16 cellular contexts compared by ENCODE assay signal in the genomic region with DNA sequence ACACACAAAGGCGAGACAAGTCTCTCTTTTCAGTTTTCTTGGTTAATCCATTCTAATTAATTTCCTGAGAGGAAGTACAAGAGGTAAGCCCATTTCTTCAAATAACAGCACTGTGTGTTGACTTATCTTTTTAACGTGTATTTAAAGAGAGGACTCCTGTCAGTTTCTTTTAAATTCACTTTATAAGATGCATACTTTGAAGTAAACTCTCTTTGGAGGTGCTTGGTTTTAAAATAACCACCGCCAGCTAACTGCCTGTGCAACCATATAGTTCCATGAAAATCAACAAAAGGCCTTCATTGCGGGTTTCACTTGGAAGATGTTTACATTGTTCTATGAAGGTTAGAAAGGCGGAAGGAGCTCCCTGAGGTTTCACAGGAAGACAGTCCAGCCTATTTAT. TPM values are rescaled to one million over a fixed set of nuclear protein-coding genes. Genes with fewer than 3 reads are reported as not detected.
DNase-seq lines count a peak whose midpoint lies in the region; TF ChIP-seq lines count a peak whose summit lies in the region.
"Had no signal": no experiment of that assay in that cellular context is flagged by ENCODE, and none has a peak within 500 bp of the region (broad histone marks: within the 10 kb centered on the region; RNA-seq: fewer than 3 reads in every experiment).

No MANE protein-coding gene starts in this region.

- no peaks in the 10 kb centered on the region for H3K79me2 ChIP-seq in GM23248 (ENCODE audit: insufficient read depth)

- H3K9me3 ChIP-seq in A673 (ENCODE audit: low read depth, low read length, poor library complexity, severe bottlenecking) (no peaks in the 10 kb centered on the region), GM23248 (ENCODE audit: low read depth) (no peaks in the 10 kb centered on the region), Peyer's patch (no peaks in the 10 kb centered on the region)
- H3K9me3 ChIP-seq: adrenal gland, psoas muscle had no signal

- POLR2A ChIA-PET in A673 (lab: Charles Lee; ENCODE audit: low non-redundant PET): no interaction called here
- POLR2A ChIA-PET in activated CD4-positive, alpha-beta memory T cell treated with anti-CD3 and anti-CD28 coated beads, Interleukin-2, amount 10 ng/mL, durations not matched to agents 7 days and 5 days (lab: Charles Lee): interaction anchor here (1.0 to 8.4 kb wide), 7 partner anchors 12 to 143 kb away, joined by 3 to 170 read pairs (median 4); a partner anchor contains a TSS

- no peaks in the 10 kb centered on the region for H3K9me3 Mint-ChIP-seq in activated CD4-positive, alpha-beta memory T cell treated with anti-CD3 and anti-CD28 coated beads, Interleukin-2, amount 10 ng/mL, durations not matched to agents 7 days and 5 days
- no peaks in the 10 kb centered on the region for H3K9me3 Mint-ChIP-seq in mesothelial cell of epicardium
- H3K9me3 Mint-ChIP-seq: memory B cell had no signal

- H3K27me3 Mint-ChIP-seq in activated CD4-positive, alpha-beta memory T cell treated with anti-CD3 and anti-CD28 coated beads, Interleukin-2, amount 10 ng/mL, durations not matched to agents 7 days and 5 days: no peaks in the 10 kb centered on the region
- H3K27me3 Mint-ChIP-seq in mesothelial cell of epicardium (ENCODE audit: low read depth): no peaks in the 10 kb centered on the region
- H3K27me3 Mint-ChIP-seq: memory B cell had no signal

- no peaks in the 10 kb centered on the region for H3F3A ChIP-seq in GM23248 (ENCODE audit: insufficient read depth)

- H3K36me3 ChIP-seq in A673 (ENCODE audit: insufficient read depth, low read length, poor library complexity, severe bottlenecking): no peaks in the 10 kb centered on the region
- H3K36me3 ChIP-seq in GM23248 (ENCODE audit: low read depth): no peaks in the 10 kb centered on the region
- H3K36me3 ChIP-seq in Peyer's patch: no peaks in the 10 kb centered on the region
- H3K36me3 ChIP-seq: adrenal gland had no signal

- in situ Hi-C loops in GM23248 (cut with MboI): no loop called here

- WGBS in GM23248 (ENCODE audit: low coverage in 1 of 2, low lambda C conversion rate in 2 of 2, missing lambda C conversion rate in 2 of 2), 2 experiments: 75 to 79% methylated on average over 5 of the region's 5 CpGs

- H3K36me3 Mint-ChIP-seq in activated CD4-positive, alpha-beta memory T cell treated with anti-CD3 and anti-CD28 coated beads, Interleukin-2, amount 10 ng/mL, durations not matched to agents 7 days and 5 days (ENCODE audit: low read depth): no peaks in the 10 kb centered on the region
- H3K36me3 Mint-ChIP-seq in mesothelial cell of epicardium: no peaks in the 10 kb centered on the region
- H3K36me3 Mint-ChIP-seq: memory B cell had no signal

- no peak overlapping the region for H3K4me2 ChIP-seq in GM23248 (ENCODE audit: unreplicated experiment)

- H3K9me2 ChIP-seq in GM23248 (ENCODE audit: insufficient read depth): no peaks in the 10 kb centered on the region

- H3K4me1 ChIP-seq in A673 (ENCODE audit: insufficient read depth, low read length, poor library complexity, severe bottlenecking) (peaks cover 17% of the 10 kb centered on the region), GM23248 (ENCODE audit: insufficient read depth) (no peaks in the 10 kb centered on the region), Peyer's patch (peaks cover 0 to 3% (median 0%) of the 10 kb centered on the region in 4 donors)
- H3K4me1 ChIP-seq: adrenal gland, psoas muscle had no signal

- no TSS peak for BruUV-seq in A673 (replicated peaks; lab: Mats Ljungman, UMichigan)

- H2AFZ ChIP-seq in GM23248: 0 out of 2 replicates have a peak overlapping the region, but pooled peaks have one; percentile 15

- no peaks in the 10 kb centered on the region for H4K20me1 ChIP-seq in GM23248 (ENCODE audit: insufficient read depth)

- peak overlapping the region; percentile 44 for H3K4me3 Mint-ChIP-seq in activated CD4-positive, alpha-beta memory T cell treated with anti-CD3 and anti-CD28 coated beads, Interleukin-2, amount 10 ng/mL, durations not matched to agents 7 days and 5 days
- no peak overlapping the region for H3K4me3 Mint-ChIP-seq in mesothelial cell of epicardium
- H3K4me3 Mint-ChIP-seq: memory B cell had no signal

- H3K27ac Mint-ChIP-seq in activated CD4-positive, alpha-beta memory T cell treated with anti-CD3 and anti-CD28 coated beads, Interleukin-2, amount 10 ng/mL, durations not matched to agents 7 days and 5 days: peak overlapping the region; percentile 91
- peak overlapping the region; percentile 95 for H3K27ac Mint-ChIP-seq in mesothelial cell of epicardium
- H3K27ac Mint-ChIP-seq: memory B cell had no signal

- H3K27ac ChIP-seq in A673 (ENCODE audit: low read depth, low read length, poor library complexity, severe bottlenecking) (peak overlapping the region; percentile 57), GM23248 (no peak overlapping the region), Peyer's patch (no peak overlapping the region)
- H3K27ac ChIP-seq: adrenal gland, psoas muscle had no signal

- TF ChIP-seq POLR2A in Peyer's patch (IDR thresholded peaks at IDR 0.05): no peak

- H3K9ac ChIP-seq in GM23248: no peak overlapping the region

- CTCF ChIA-PET in A673 (lab: Charles Lee): interaction anchor here (1.4 kb wide), 1 partner anchor 177 kb away, joined by 10 read pairs; no protein-coding TSS in a partner anchor
- CTCF ChIA-PET in activated CD4-positive, alpha-beta memory T cell treated with anti-CD3 and anti-CD28 coated beads, Interleukin-2, amount 10 ng/mL, durations not matched to agents 7 days and 5 days (lab: Charles Lee): interaction anchor here (1.1 to 2.1 kb wide), 6 partner anchors 13 to 177 kb away, joined by 3 to 7 read pairs (median 6); a partner anchor contains a TSS

- TF ChIP-seq CTCF in A673 (conservative IDR thresholded peaks at IDR 0.05; ENCODE audit: low read depth, low read length): no peak
- no peak for TF ChIP-seq CTCF in mesothelial cell of epicardium (IDR thresholded peaks at IDR 0.05; ENCODE audit: unreplicated experiment)
- TF ChIP-seq CTCF in Peyer's patch (IDR thresholded peaks at IDR 0.05): no peak

- H3K4me3 ChIP-seq in A673 (ENCODE audit: low read depth, low read length, poor library complexity, severe bottlenecking) (peak overlapping the region; percentile 1), GM23248 (no peak overlapping the region), Peyer's patch (no peak overlapping the region)
- H3K4me3 ChIP-seq: adrenal gland, psoas muscle had no signal

- peaks cover 33% of the 10 kb centered on the region for H3K4me1 Mint-ChIP-seq in activated CD4-positive, alpha-beta memory T cell treated with anti-CD3 and anti-CD28 coated beads, Interleukin-2, amount 10 ng/mL, durations not matched to agents 7 days and 5 days
- H3K4me1 Mint-ChIP-seq in mesothelial cell of epicardium: peaks cover 21% of the 10 kb centered on the region

- DNase-seq in A673 (ENCODE audit: low spot score): peak; percentile 85
- no peak for DNase-seq in GM23248
- DNase-seq in activated CD4-positive, alpha-beta memory T cell treated with anti-CD3 and anti-CD28 coated beads, Interleukin-2, amount 10 ng/mL, durations not matched to agents 7 days and 5 days: no peak
- DNase-seq in mesothelial cell of epicardium (ENCODE audit: low spot score in 2 of 2, unreplicated experiment in 2 of 2): no peak
- no peak for DNase-seq in SIG-M5 treated with dmso at 0.1 percent for 504 hours (lab: John Stamatoyannopoulos, UW; ENCODE audit: unreplicated experiment)
- DNase-seq in Peyer's patch: no peak
- no peak for DNase-seq in GOT3 (lab: John Stamatoyannopoulos, UW)
- no peak for DNase-seq in UCSD-AML1 (lab: John Stamatoyannopoulos, UW; ENCODE audit: unreplicated experiment)
- DNase-seq: activated CD4-positive, alpha-beta T cell treated with anti-CD3 and anti-CD28 coated beads for 4 hours; adrenal gland; AML-193; foreskin fibroblast; PC-3; psoas muscle; stimulated activated CD4-positive, alpha-beta T cell treated with anti-CD3 and anti-CD28 coated beads, Interleukin-1b, Interleukin-23, amount 100 ng/mL, for 48 hours had no signal

- intact Hi-C loops in A673 (cut with micrococcal nuclease; ENCODE audit: unreplicated experiment): no loop called here

- no peaks in the 10 kb centered on the region for H3K27me3 ChIP-seq in A673 (replicated peaks; ENCODE audit: insufficient read depth, low read depth, low read length, poor library complexity)
- no peaks in the 10 kb centered on the region for H3K27me3 ChIP-seq in GM23248 (replicated peaks; ENCODE audit: insufficient read depth)
- no peaks in the 10 kb centered on the region for H3K27me3 ChIP-seq in Peyer's patch
- H3K27me3 ChIP-seq: adrenal gland had no signal

RNA-seq across cellular contexts. Expression of a gene that starts 13.1 kb away (rescaled TPM):
- total RNA-seq in A673 (2021): 20.6 and 21.0 TPM in 2 replicates
- 11.7 and 11.8 TPM in 2 replicates for total RNA-seq in GM23248 (2014; rRNA removed; shearing (Covaris generic))
- 5.4 TPM in 2 replicates for polyA plus RNA-seq in GM23248 (2016; fragmentation: Nextera tagmentation; extraction: Ambion mirVana)
- total RNA-seq in activated CD4-positive, alpha-beta memory T cell treated with anti-CD3 and anti-CD28 coated beads, Interleukin-2, amount 10 ng/mL, durations not matched to agents 7 days and 5 days: 10 to 100 TPM; 59.1 to 60.6 TPM
- total RNA-seq in mesothelial cell of epicardium: 87.6 to 91.0 TPM (median 89.5 TPM) in 3 replicates
- total RNA-seq in Peyer's patch: 10 to 100 TPM; 22.3 to 40.9 (median 30.3) TPM

RNA-seq across cellular contexts. Expression of a gene that starts 50.9 kb away (rescaled TPM):
- total RNA-seq in A673 (2021): not detected in 2 replicates
- not detected in 2 replicates for total RNA-seq in GM23248 (2014; rRNA removed; shearing (Covaris generic))
- not detected in 2 replicates for polyA plus RNA-seq in GM23248 (2016; fragmentation: Nextera tagmentation; extraction: Ambion mirVana)
- not detected for total RNA-seq in activated CD4-positive, alpha-beta memory T cell treated with anti-CD3 and anti-CD28 coated beads, Interleukin-2, amount 10 ng/mL, durations not matched to agents 7 days and 5 days
- not detected in 3 replicates for total RNA-seq in mesothelial cell of epicardium
- total RNA-seq in Peyer's patch: not detected
- total RNA-seq: adrenal gland, PC-3, psoas muscle had no signal
- polyA plus RNA-seq: adrenal gland, psoas muscle had no signal
